In the genomic region with DNA sequence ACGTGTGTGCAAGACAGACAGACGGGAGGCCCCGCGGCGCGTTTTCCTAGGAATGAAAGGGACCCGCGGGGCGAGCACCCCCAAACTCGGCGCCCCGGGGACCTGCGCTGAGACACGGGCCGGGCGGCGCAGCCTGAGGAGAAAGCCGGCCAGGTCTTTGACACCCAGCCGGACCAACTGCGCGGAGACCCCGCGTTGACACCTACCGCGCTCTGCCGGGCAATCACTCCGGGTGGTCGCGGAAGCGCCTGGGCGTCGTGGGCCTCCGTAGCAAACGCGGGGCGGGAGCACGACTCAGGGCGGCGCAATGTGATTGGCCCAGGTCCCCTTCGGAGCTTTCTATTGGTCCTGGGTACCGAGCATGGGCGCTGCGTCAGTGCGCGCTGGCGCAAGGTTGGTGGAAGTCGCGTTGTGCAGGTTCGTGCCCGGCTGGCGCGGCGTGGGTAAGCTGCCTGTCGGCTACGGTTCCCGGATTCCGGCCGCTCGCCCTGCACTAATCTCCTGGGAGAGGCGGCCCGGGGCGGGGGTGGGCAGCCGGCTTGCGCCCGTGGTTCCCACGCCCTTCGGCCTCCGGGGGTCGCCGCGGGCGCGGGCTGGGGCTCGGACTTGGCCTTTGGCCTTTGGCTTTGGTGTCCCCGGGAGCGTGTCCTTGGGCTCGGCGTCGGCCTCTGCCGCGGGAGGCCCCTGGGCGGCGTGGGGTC, we compare ENCODE assay signal across 8 cellular contexts. TPM values are rescaled to one million over a fixed set of nuclear protein-coding genes. Genes with fewer than 3 reads are reported as not detected.
DNase-seq lines count a peak whose midpoint lies in the region; ATAC-seq and TF ChIP-seq lines count a peak whose summit lies in the region.

Gene FASTKD3, minus strand, starts transcription at position 259 of the 701 bp plus-strand sequence. CDS start 948 bp downstream, outside the sequence.
Gene MTRR, plus strand, starts transcription at position 376 of the 701 bp plus-strand sequence. CDS start 1,647 bp downstream, outside the sequence.

- H3K4me3 Mint-ChIP-seq in Calu3 (ENCODE audit: low read depth, unreplicated experiment) (peak within 1 kb of the TSS; percentile 88), endothelial cell (ENCODE audit: unreplicated experiment) (peak within 1 kb of the TSS; percentile 98)

- H3K9me2 ChIP-seq in OCI-LY1 (ENCODE audit: low read depth, low read length), result no peaks in the 10 kb centered on the region

- peaks cover 71% of the 10 kb centered on the region for H3K79me2 ChIP-seq in OCI-LY1 (ENCODE audit: insufficient read depth, low read length)

- intact Hi-C loops in Calu3 (cut with micrococcal nuclease; ENCODE audit: unreplicated experiment), result no loop called here

- H2AFZ ChIP-seq in OCI-LY1 (ENCODE audit: low read length), result peak within 1 kb of the TSS; percentile 34; the same call in 1 of the 2 replicates

- H3K36me3 Mint-ChIP-seq in Calu3 (ENCODE audit: insufficient read depth, unreplicated experiment), result peaks cover 29% of the 10 kb centered on the region
- H3K36me3 Mint-ChIP-seq in endothelial cell (ENCODE audit: low read depth, unreplicated experiment), result no peaks in the 10 kb centered on the region

- BruUV-seq in Calu3 (replicated peaks; lab: Mats Ljungman, UMichigan), result no TSS peak

- peak within 1 kb of the TSS; percentile 74 for H3K4me3 ChIP-seq in HUES64 (ENCODE audit: low read length)
- H3K4me3 ChIP-seq in OCI-LY1 (ENCODE audit: low read depth, low read length, poor library complexity, severe bottlenecking), result peak within 1 kb of the TSS; percentile 99

- under 1% methylated on average over 83 of the region's 83 CpGs for WGBS in HUES64

- DNase-seq in Calu3 (peak; percentile 90), endothelial cell (ENCODE audit: low spot score) (peak; percentile 87), middle frontal gyrus (ENCODE audit: extremely low spot score, low spot score) (peak; percentile 95)
- peak; percentile 90 for DNase-seq in activated CD8-positive, alpha-beta memory T cell treated with anti-CD3 and anti-CD28 coated beads, Interleukin-2, amount 50 U/mL, for 4 hours
- peak; percentile 79 to 87 for DNase-seq in stimulated activated CD8-positive, alpha-beta memory T cell treated with anti-CD3 and anti-CD28 coated beads, Interleukin-2, amount 100 ng/mL, for 48 hours (ENCODE audit: low read depth in 2 of 2)

- H3K27me3 ChIP-seq in HUES64 (ENCODE audit: insufficient read depth, low read length) (no peaks in the 10 kb centered on the region), OCI-LY1 (ENCODE audit: insufficient read depth, low read length) (no peaks in the 10 kb centered on the region)

- peak; percentile 98 for ATAC-seq in GM21447 (IDR thresholded peaks at IDR 0.05; ENCODE audit: unreplicated experiment)

- H3K27me3 Mint-ChIP-seq in Calu3 (ENCODE audit: unreplicated experiment) (no peaks in the 10 kb centered on the region), endothelial cell (ENCODE audit: unreplicated experiment) (peaks cover 6% of the 10 kb centered on the region)

- H3K27ac Mint-ChIP-seq in Calu3 (ENCODE audit: unreplicated experiment), result peak within 1 kb of the TSS; percentile 78
- H3K27ac Mint-ChIP-seq in endothelial cell (ENCODE audit: unreplicated experiment), result peak within 1 kb of the TSS; percentile 19

- H3K9me3 Mint-ChIP-seq in Calu3 (ENCODE audit: low read depth, unreplicated experiment) (no peaks in the 10 kb centered on the region), endothelial cell (ENCODE audit: unreplicated experiment) (no peaks in the 10 kb centered on the region)

- H3K9ac ChIP-seq in HUES64 (ENCODE audit: low read depth, low read length), result peak within 1 kb of the TSS; percentile 75
- H3K9ac ChIP-seq in OCI-LY1 (ENCODE audit: low read length), result peak within 1 kb of the TSS; percentile 98

- peaks cover 31% of the 10 kb centered on the region for H3K4me1 Mint-ChIP-seq in Calu3 (ENCODE audit: low read depth, unreplicated experiment)
- peaks cover 16% of the 10 kb centered on the region for H3K4me1 Mint-ChIP-seq in endothelial cell (ENCODE audit: unreplicated experiment)

- TF ChIP-seq CTCF in Calu3 (IDR thresholded peaks at IDR 0.05; ENCODE audit: unreplicated experiment) (no peak), OCI-LY1 (IDR thresholded peaks at IDR 0.05; ENCODE audit: low read length) (no peak), endothelial cell (IDR thresholded peaks at IDR 0.05; ENCODE audit: unreplicated experiment) (no peak)

- H3K4me1 ChIP-seq in HUES64 (ENCODE audit: insufficient read depth, low read length) (peaks cover 9% of the 10 kb centered on the region; the same call in 1 of the 2 replicates), OCI-LY1 (ENCODE audit: insufficient read depth, low read length, severe bottlenecking) (peaks cover 53% of the 10 kb centered on the region)

- H3K4me2 ChIP-seq in OCI-LY1 (ENCODE audit: low read length), result peak within 1 kb of the TSS; percentile 93

- no peaks in the 10 kb centered on the region for H3F3A ChIP-seq in OCI-LY1 (ENCODE audit: insufficient read depth, low read length)

- H3K36me3 ChIP-seq in HUES64 (ENCODE audit: insufficient read depth, low read length), result peaks cover 43% of the 10 kb centered on the region
- peaks cover 56% of the 10 kb centered on the region for H3K36me3 ChIP-seq in OCI-LY1 (ENCODE audit: insufficient read depth, low read length)

- CTCF ChIA-PET in Calu3 (lab: Charles Lee), result no interaction called here

- peaks cover 2% of the 10 kb centered on the region; the same call in 1 of the 2 replicates for H4K20me1 ChIP-seq in OCI-LY1 (ENCODE audit: insufficient read depth, low read length)

- H3K9me3 ChIP-seq in HUES64 (ENCODE audit: insufficient read depth, low read depth, low read length), result no peaks in the 10 kb centered on the region
- H3K9me3 ChIP-seq in OCI-LY1 (ENCODE audit: low read length), result no peaks in the 10 kb centered on the region

- no peak within 1 kb of the TSS for H3K27ac ChIP-seq in HUES64 (ENCODE audit: low read depth, low read length)
- H3K27ac ChIP-seq in OCI-LY1 (ENCODE audit: low read depth, low read length, poor library complexity, severe bottlenecking), result no peak within 1 kb of the TSS

RNA-seq across cellular contexts. Expression of gene FASTKD3, which starts in this region (rescaled TPM):
- total RNA-seq in Calu3 (2022) (11.0 and 13.5 TPM in 2 replicates), endothelial cell (ENCODE audit: unreplicated experiment) (9.1 TPM)
- 11.4 TPM for polyA plus RNA-seq in HUES64 (2013, experiment 1 of 2)
- polyA plus RNA-seq in HUES64 (2013, experiment 2 of 2), result 12.8 TPM

RNA-seq across cellular contexts. Expression of gene MTRR, which starts in this region (rescaled TPM):
- total RNA-seq in Calu3 (2022) (55.9 and 61.2 TPM in 2 replicates), endothelial cell (ENCODE audit: unreplicated experiment) (28.4 TPM)
- 28.3 TPM for polyA plus RNA-seq in HUES64 (2013, experiment 1 of 2)
- polyA plus RNA-seq in HUES64 (2013, experiment 2 of 2), result 27.8 TPM
